ENCODE assay signal across 18 cellular contexts in the genomic region with DNA sequence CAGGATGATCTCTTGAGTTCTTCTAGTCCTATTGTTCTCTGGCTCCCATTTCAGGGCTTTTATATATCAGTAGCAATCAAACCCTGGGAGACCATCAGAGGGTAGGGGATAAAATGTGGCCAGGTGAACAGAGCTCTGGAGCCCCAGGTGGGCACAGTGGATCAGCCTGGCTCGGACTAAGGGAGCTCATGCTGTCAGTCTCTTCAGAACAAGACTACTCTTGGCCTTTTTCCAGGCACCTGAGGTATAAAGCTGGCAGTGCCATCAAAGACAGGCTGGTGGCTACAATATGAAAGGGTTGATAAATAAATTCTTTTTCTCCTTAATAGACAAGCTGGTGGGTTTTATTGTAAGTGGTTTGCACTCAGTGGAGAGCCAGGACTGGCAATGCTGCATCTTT.
"Had no signal": no experiment of that assay in that cellular context is flagged by ENCODE, and none has a peak within 500 bp of the region (broad histone marks: within the 10 kb centered on the region; RNA-seq: fewer than 3 reads in every experiment).

No MANE protein-coding gene starts in this region.

- H3K4me3 ChIP-seq: hepatocyte, left ventricle myocardium inferior, lower lobe of right lung, spleen, testis, tibial nerve had no signal

- H3K4me1 ChIP-seq: left ventricle myocardium inferior, lower lobe of right lung, spleen, testis, tibial nerve had no signal

- H3K36me3 ChIP-seq: left ventricle myocardium inferior, lower lobe of right lung, spleen, tibial nerve had no signal

- H3K9me3 ChIP-seq: left ventricle myocardium inferior, lower lobe of right lung, spleen, testis, tibial nerve had no signal

- DNase-seq: erythroblast; foreskin melanocyte; head of caudate nucleus; kidney; left cardiac atrium; left ventricle myocardium inferior; lower lobe of right lung; natural killer cell; posterior cingulate gyrus; spleen; stimulated activated CD4-positive, alpha-beta T cell treated with anti-CD3 and anti-CD28 coated beads, Interleukin-15, amount 100 ng/mL, for 24 hours; stimulated activated CD4-positive, alpha-beta T cell treated with anti-CD3 and anti-CD28 coated beads, Interleukin-1b, Interleukin-23, amount 100 ng/mL, for 48 hours; stimulated activated CD4-positive, alpha-beta T cell treated with anti-CD3 and anti-CD28 coated beads, Interleukin-4, amount 100 ng/mL, for 4 hours; stimulated activated naive B cell treated with anti-CD40 and anti-IgM and Interleukin-4, amounts not matched to agents 10 μg/mL and 1 μg/mL and 100 μg/mL, for 72 hours; stimulated activated naive CD8-positive, alpha-beta T cell treated with anti-CD3 and anti-CD28 coated beads, Interleukin-15, amount 100 ng/mL, for 72 hours; testis had no signal

- H3K27ac ChIP-seq: hepatocyte, left ventricle myocardium inferior, lower lobe of right lung, spleen, testis, tibial nerve had no signal

- H3K27me3 ChIP-seq: hepatocyte, testis, tibial nerve had no signal
